8 cellular contexts compared by ENCODE assay signal in genomic region chr5:16465544-16466432, GRCh38. TPM values are rescaled to one million over a fixed set of nuclear protein-coding genes. Genes with fewer than 3 reads are reported as not detected.
DNase-seq lines count a peak whose midpoint lies in the region; ATAC-seq and TF ChIP-seq lines count a peak whose summit lies in the region.

ZNF622 (minus strand) TSS chr5:16465800; CDS start chr5:16465665, 135 bp downstream.

- TF ChIP-seq EP300 in gastroesophageal sphincter (IDR thresholded peaks at IDR 0.05), result no peak

- H3K4me3 Mint-ChIP-seq in activated naive CD4-positive, alpha-beta T cell treated with anti-CD3 and anti-CD28 coated beads, Interleukin-2, amount 10 ng/mL, durations not matched to agents 7 days and 5 days, result peak within 1 kb of the TSS; percentile 98

- H3K27me3 ChIP-seq in gastroesophageal sphincter (no peaks in the 10 kb centered on the region), neutrophil (no peaks in the 10 kb centered on the region)

- H3K9me3 ChIP-seq in SK-N-MC (ENCODE audit: low read depth, low read length) (no peaks in the 10 kb centered on the region), gastroesophageal sphincter (no peaks in the 10 kb centered on the region), neutrophil (no peaks in the 10 kb centered on the region)

- DNase-seq in NCI-H1048 (lab: John Stamatoyannopoulos, UW) (peak; percentile 77), SK-N-MC (ENCODE audit: low read depth, low spot score) (peak; percentile 16), substantia nigra (lab: John Stamatoyannopoulos, UW) (peak; percentile 41 to 92 (median 84))
- peak; percentile 94 for DNase-seq in activated naive CD4-positive, alpha-beta T cell treated with anti-CD3 and anti-CD28 coated beads, Interleukin-2, amount 10 ng/mL, durations not matched to agents 7 days and 5 days

- H3K4me1 ChIP-seq in gastroesophageal sphincter, result peaks cover 10 to 64% (median 46%) of the 10 kb centered on the region in 3 donors
- H3K4me1 ChIP-seq in neutrophil (ENCODE audit: control insufficient read depth in 1 of 2, insufficient read depth in 1 of 2, low read depth in 1 of 2, low read length in 1 of 2), result peaks cover 38 to 56% of the 10 kb centered on the region in 2 experiments

- H3K36me3 Mint-ChIP-seq in activated naive CD4-positive, alpha-beta T cell treated with anti-CD3 and anti-CD28 coated beads, Interleukin-2, amount 10 ng/mL, durations not matched to agents 7 days and 5 days, result peaks cover 54% of the 10 kb centered on the region

- H3K36me3 ChIP-seq in SK-N-MC (ENCODE audit: insufficient read depth, low read length), result peaks cover 31% of the 10 kb centered on the region
- H3K36me3 ChIP-seq in gastroesophageal sphincter, result peaks cover 0 to 29% of the 10 kb centered on the region in 2 donors
- peaks cover 29% of the 10 kb centered on the region for H3K36me3 ChIP-seq in neutrophil

- peak; percentile 59 to 67 for TF ChIP-seq POLR2A in gastroesophageal sphincter (IDR thresholded peaks at IDR 0.05)

- H3K4me3 ChIP-seq in GM08714 (ENCODE audit: low read length) (peak within 1 kb of the TSS; percentile 74), SK-N-MC (peak within 1 kb of the TSS; percentile 88), gastroesophageal sphincter (peak within 1 kb of the TSS; percentile 63 to 75), neutrophil (ENCODE audit: low read depth in 1 of 2, low read length in 1 of 2) (peak within 1 kb of the TSS; percentile 90 to 95)

- H3K27me3 Mint-ChIP-seq in activated naive CD4-positive, alpha-beta T cell treated with anti-CD3 and anti-CD28 coated beads, Interleukin-2, amount 10 ng/mL, durations not matched to agents 7 days and 5 days, result no peaks in the 10 kb centered on the region

- ATAC-seq in HG02588 (IDR thresholded peaks at IDR 0.05; ENCODE audit: unreplicated experiment) (peak; percentile 85), gastroesophageal sphincter (peak; percentile 93)

- TF ChIP-seq CTCF in gastroesophageal sphincter (IDR thresholded peaks at IDR 0.05) (no peak), neutrophil (IDR thresholded peaks at IDR 0.05) (no peak)

- no peaks in the 10 kb centered on the region for H3K9me3 Mint-ChIP-seq in activated naive CD4-positive, alpha-beta T cell treated with anti-CD3 and anti-CD28 coated beads, Interleukin-2, amount 10 ng/mL, durations not matched to agents 7 days and 5 days

- CTCF ChIA-PET in activated naive CD4-positive, alpha-beta T cell treated with anti-CD3 and anti-CD28 coated beads, Interleukin-2, amount 10 ng/mL, durations not matched to agents 7 days and 5 days (lab: Charles Lee), result interaction anchor here (2.8 kb wide), 1 partner anchor 10 kb away, joined by 15 read pairs; no protein-coding TSS in a partner anchor

- peak within 1 kb of the TSS; percentile 94 for H3K27ac Mint-ChIP-seq in activated naive CD4-positive, alpha-beta T cell treated with anti-CD3 and anti-CD28 coated beads, Interleukin-2, amount 10 ng/mL, durations not matched to agents 7 days and 5 days

- 0 to 5% methylated on average over 4 to 8 of the region's 75 CpGs for WGBS in gastroesophageal sphincter (ENCODE audit: low coverage in 1 of 2), 2 donors

- H3K4me1 Mint-ChIP-seq in activated naive CD4-positive, alpha-beta T cell treated with anti-CD3 and anti-CD28 coated beads, Interleukin-2, amount 10 ng/mL, durations not matched to agents 7 days and 5 days, result peaks cover 68% of the 10 kb centered on the region

- H3K9ac ChIP-seq in SK-N-MC (ENCODE audit: insufficient read length), result peak within 1 kb of the TSS; percentile 94

- H3K27ac ChIP-seq in SK-N-MC (peak within 1 kb of the TSS; percentile 5), gastroesophageal sphincter (peak within 1 kb of the TSS; percentile 62 to 87 (median 84)), neutrophil (peak within 1 kb of the TSS; percentile 86), substantia nigra (ENCODE audit: low read depth, low read length, poor library complexity, severe bottlenecking) (peak within 1 kb of the TSS; percentile 70)

RNA-seq across cellular contexts. Expression of gene ZNF622, which starts in this region (rescaled TPM):
- 10 to 100 TPM; 23.8 to 32.3 (median 29.7) TPM for total RNA-seq in gastroesophageal sphincter

Comparison
In these comparisons a context has a peak if more than half of its experiments do, and no peak if none do; other contexts are left out.
1. Peak in every context shown above with its lines: DNase-seq, ATAC-seq, H3K4me3 ChIP-seq and H3K27ac ChIP-seq.
2. DNase-seq: peak in every context shown above with its lines; median percentile 94 in activated naive CD4-positive, alpha-beta T cell treated with anti-CD3 and anti-CD28 coated beads, Interleukin-2, amount 10 ng/mL, durations not matched to agents 7 days and 5 days; 84 in substantia nigra; 77 in NCI-H1048; 16 in SK-N-MC.
3. H3K27ac ChIP-seq: peak in every context shown above with its lines; median percentile 86 in neutrophil; 84 in gastroesophageal sphincter; 70 in substantia nigra; 5 in SK-N-MC.